12 cellular contexts compared by ENCODE assay signal in genomic region chr19:14112051-14112808, GRCh38. TPM values are rescaled to one million over a fixed set of nuclear protein-coding genes. Genes with fewer than 3 reads are reported as not detected.
DNase-seq lines count a peak whose midpoint lies in the region; ATAC-seq and TF ChIP-seq lines count a peak whose summit lies in the region.
"Had no signal": no experiment of that assay in that cellular context is flagged by ENCODE, and none has a peak within 500 bp of the region (broad histone marks: within the 10 kb centered on the region; RNA-seq: fewer than 3 reads in every experiment).

No MANE protein-coding gene starts in this region.

- no peaks in the 10 kb centered on the region for H3K27me3 Mint-ChIP-seq in activated CD8-positive, alpha-beta T cell treated with anti-CD3 and anti-CD28 coated beads for 36 hours
- no peaks in the 10 kb centered on the region for H3K27me3 Mint-ChIP-seq in natural killer cell (ENCODE audit: low read depth in 2 of 2)

- peaks cover 57% of the 10 kb centered on the region for H3K79me2 ChIP-seq in DND-41 (ENCODE audit: insufficient read depth, low read length)

- no peak for TF ChIP-seq POLR2A in gastrocnemius medialis (IDR thresholded peaks at IDR 0.05)

- POLR2A ChIA-PET in activated CD8-positive, alpha-beta T cell treated with anti-CD3 and anti-CD28 coated beads for 36 hours (lab: Charles Lee): interaction anchor here (1.1 kb wide), 2 partner anchors 19 to 21 kb away, joined by 3 to 6 read pairs; no protein-coding TSS in a partner anchor

- H3K27me3 ChIP-seq in DND-41 (ENCODE audit: insufficient read depth, low read length, poor library complexity): no peaks in the 10 kb centered on the region
- H3K27me3 ChIP-seq in iPS-20b (ENCODE audit: insufficient read depth, low read length): no peaks in the 10 kb centered on the region
- no peaks in the 10 kb centered on the region for H3K27me3 ChIP-seq in gastrocnemius medialis

- H3K27ac ChIP-seq in DND-41 (ENCODE audit: low read length) (0 out of 2 replicates have a peak overlapping the region, but pooled peaks have one; percentile 18), iPS-20b (ENCODE audit: low read length) (no peak overlapping the region), gastrocnemius medialis (peak overlapping the region; percentile 95 to 99 (median 96))

- no peaks in the 10 kb centered on the region for H3K9me3 Mint-ChIP-seq in activated CD8-positive, alpha-beta T cell treated with anti-CD3 and anti-CD28 coated beads for 36 hours
- no peaks in the 10 kb centered on the region for H3K9me3 Mint-ChIP-seq in natural killer cell
- H3K9me3 Mint-ChIP-seq: CD8-positive, alpha-beta memory T cell had no signal

- peak overlapping the region; percentile 34 for H3K27ac Mint-ChIP-seq in activated CD8-positive, alpha-beta T cell treated with anti-CD3 and anti-CD28 coated beads for 36 hours
- H3K27ac Mint-ChIP-seq in natural killer cell: no peak overlapping the region

- CTCF ChIA-PET in activated CD8-positive, alpha-beta T cell treated with anti-CD3 and anti-CD28 coated beads for 36 hours (lab: Charles Lee): interaction anchor here (4.2 kb wide), 1 partner anchor 19 kb away, joined by 29 read pairs; no protein-coding TSS in a partner anchor

- no peak overlapping the region for H3K4me3 Mint-ChIP-seq in activated CD8-positive, alpha-beta T cell treated with anti-CD3 and anti-CD28 coated beads for 36 hours
- H3K4me3 Mint-ChIP-seq in natural killer cell: no peak overlapping the region
- H3K4me3 Mint-ChIP-seq: CD8-positive, alpha-beta memory T cell had no signal

- H3K4me1 ChIP-seq in DND-41 (ENCODE audit: insufficient read depth, low read length): peaks cover 18% of the 10 kb centered on the region
- H3K4me1 ChIP-seq in iPS-20b (ENCODE audit: insufficient read depth, low read length): peaks cover 7% of the 10 kb centered on the region; the same call in 1 of the 2 replicates
- peaks cover 65 to 83% of the 10 kb centered on the region in 2 donors for H3K4me1 ChIP-seq in gastrocnemius medialis

- DNase-seq in DND-41 (no peak), gastrocnemius medialis (no peak), natural killer cell (no peak)
- no peak for DNase-seq in activated CD8-positive, alpha-beta T cell treated with anti-CD3 and anti-CD28 coated beads for 36 hours
- DNase-seq: CD8-positive, alpha-beta memory T cell; midbrain; NCI-H2081 treated with DMSO at 0.1 percent for 48 hours had no signal

- peaks cover 49% of the 10 kb centered on the region for H3K4me1 Mint-ChIP-seq in activated CD8-positive, alpha-beta T cell treated with anti-CD3 and anti-CD28 coated beads for 36 hours (ENCODE audit: low read depth)
- H3K4me1 Mint-ChIP-seq in natural killer cell: peaks cover 18 to 35% of the 10 kb centered on the region in 2 donors

- peaks cover 32% of the 10 kb centered on the region for H4K20me1 ChIP-seq in DND-41 (ENCODE audit: insufficient read depth, low read length)

- no peak overlapping the region for H2AFZ ChIP-seq in DND-41 (ENCODE audit: low read depth, low read length)

- TF ChIP-seq CTCF in DND-41 (IDR thresholded peaks at IDR 0.05; ENCODE audit: borderline replicate concordance, extremely low read depth, low read length, poor library complexity, severe bottlenecking) (no peak), gastrocnemius medialis (IDR thresholded peaks at IDR 0.05 in 4 of 5, conservative IDR thresholded peaks at IDR 0.05 in 1 of 5) (no peak), natural killer cell (IDR thresholded peaks at IDR 0.05) (no peak)
- TF ChIP-seq CTCF in activated CD8-positive, alpha-beta T cell treated with anti-CD3 and anti-CD28 coated beads for 36 hours (IDR thresholded peaks at IDR 0.05): no peak

- peaks cover 6% of the 10 kb centered on the region; the same call in 1 of the 2 replicates for H3K36me3 ChIP-seq in DND-41 (ENCODE audit: insufficient read depth, low read length)
- H3K36me3 ChIP-seq in iPS-20b (ENCODE audit: insufficient read depth, low read depth, low read length): no peaks in the 10 kb centered on the region
- H3K36me3 ChIP-seq in gastrocnemius medialis: no peaks in the 10 kb centered on the region

- no peak for ATAC-seq in DND-41 (ENCODE audit: insufficient read depth, low read depth)
- no peak for ATAC-seq in activated CD8-positive, alpha-beta T cell treated with anti-CD3 and anti-CD28 coated beads for 36 hours
- ATAC-seq in gastrocnemius medialis: no peak
- no peak for ATAC-seq in HG03175 (IDR thresholded peaks at IDR 0.05; ENCODE audit: unreplicated experiment)
- no peak for ATAC-seq in HG02938 (IDR thresholded peaks at IDR 0.05; ENCODE audit: unreplicated experiment)
- no peak for ATAC-seq in natural killer cell
- ATAC-seq in HG02642 (IDR thresholded peaks at IDR 0.05; ENCODE audit: poor library complexity, unreplicated experiment): no peak

- H3K4me3 ChIP-seq in DND-41 (ENCODE audit: low read depth in 1 of 2, low read length in 2 of 2) (no peak overlapping the region), iPS-20b (ENCODE audit: low read length) (no peak overlapping the region), gastrocnemius medialis (peak overlapping the region; percentile 43 to 51 (median 47))

- intact Hi-C loops in activated CD8-positive, alpha-beta T cell treated with anti-CD3 and anti-CD28 coated beads for 36 hours (cut with micrococcal nuclease): no loop called here
- intact Hi-C loops in gastrocnemius medialis (cut with DNase I; ENCODE audit: low total_unique reads) (no loop called here), natural killer cell (cut with micrococcal nuclease) (no loop called here)

- H3K36me3 Mint-ChIP-seq in activated CD8-positive, alpha-beta T cell treated with anti-CD3 and anti-CD28 coated beads for 36 hours (ENCODE audit: low read depth): no peaks in the 10 kb centered on the region
- H3K36me3 Mint-ChIP-seq in natural killer cell: no peaks in the 10 kb centered on the region

- in situ Hi-C loops in gastrocnemius medialis (cut with MboI; ENCODE audit: low sequenced_read_pairs in 4 of 4): no loop called here

- H3K4me2 ChIP-seq in DND-41 (ENCODE audit: insufficient read depth, low read length): no peak overlapping the region

- H3K9ac ChIP-seq in DND-41 (ENCODE audit: low read depth, low read length) (no peak overlapping the region), iPS-20b (ENCODE audit: low read depth, low read length) (peak overlapping the region; percentile 20; the same call in 1 of the 2 replicates)

- H3K9me3 ChIP-seq in DND-41 (ENCODE audit: insufficient read depth, low read length, severe bottlenecking) (no peaks in the 10 kb centered on the region), iPS-20b (ENCODE audit: insufficient read depth, low read depth, low read length) (no peaks in the 10 kb centered on the region), gastrocnemius medialis (no peaks in the 10 kb centered on the region)

RNA-seq across cellular contexts. Expression of gene PRKACA, which starts 5.3 kb away (rescaled TPM):
- 10 to 100 TPM; 61.0 to 61.5 TPM for total RNA-seq in activated CD8-positive, alpha-beta T cell treated with anti-CD3 and anti-CD28 coated beads for 36 hours
- total RNA-seq in gastrocnemius medialis: 100 to 1,000 TPM in 3 of 4 donors, 10 to 100 TPM in 1; 74.7 to 180 (median 147) TPM
- total RNA-seq in natural killer cell: 10 to 100 TPM; 68.6 to 71.8 (median 69.3) TPM

RNA-seq across cellular contexts. Expression of gene SAMD1, which starts 21.7 kb away (rescaled TPM):
- 10 to 100 TPM; 62.1 to 66.9 TPM for total RNA-seq in activated CD8-positive, alpha-beta T cell treated with anti-CD3 and anti-CD28 coated beads for 36 hours
- 10 to 100 TPM; 15.1 to 71.8 (median 40.2) TPM for total RNA-seq in gastrocnemius medialis
- 10 to 100 TPM; 30.8 to 33.0 (median 30.9) TPM for total RNA-seq in natural killer cell

RNA-seq across cellular contexts. Expression of gene ASF1B, which starts 24.2 kb away (rescaled TPM):
- 10 to 100 TPM; 53.5 to 55.3 TPM for total RNA-seq in activated CD8-positive, alpha-beta T cell treated with anti-CD3 and anti-CD28 coated beads for 36 hours
- total RNA-seq in gastrocnemius medialis: 1 to 10 TPM in 3 of 4 donors, not detected in 1; 1.2 to 4.1 (median 1.5) TPM
- 1 to 10 TPM; 4.5 to 5.5 (median 4.8) TPM for total RNA-seq in natural killer cell

RNA-seq across cellular contexts. Expression of gene C19orf67, which starts 26.6 kb away (rescaled TPM):
- not detected for total RNA-seq in activated CD8-positive, alpha-beta T cell treated with anti-CD3 and anti-CD28 coated beads for 36 hours
- total RNA-seq in gastrocnemius medialis: not detected
- under 1 TPM in 2 of 3 donors, not detected in 1; 0.35 to 0.53 TPM for total RNA-seq in natural killer cell
- total RNA-seq: activated CD8-positive, alpha-beta memory T cell treated with anti-CD3 and anti-CD28 coated beads for 36 hours had no signal

RNA-seq across cellular contexts. Expression of gene MISP3, which starts 39.6 kb away (rescaled TPM):
- total RNA-seq in activated CD8-positive, alpha-beta T cell treated with anti-CD3 and anti-CD28 coated beads for 36 hours: 1 to 10 TPM; 1.4 to 1.5 TPM
- total RNA-seq in gastrocnemius medialis (1 to 10 TPM; 1.8 to 8.0 (median 5.7) TPM), natural killer cell (1 to 10 TPM; 2.4 to 4.1 (median 2.4) TPM)

Comparison
In these comparisons a context has a peak if more than half of its experiments do, and no peak if none do; other contexts are left out.
1. H3K4me3 ChIP-seq: peak in gastrocnemius medialis (4 of 4); none in DND-41 (0 of 2) and iPS-20b (single experiment).
2. RNA of gene ASF1B, which starts 24.2 kb away (total RNA-seq): 53.5 to 55.3 TPM in activated CD8-positive, alpha-beta T cell treated with anti-CD3 and anti-CD28 coated beads for 36 hours; 4.5 to 5.5 TPM in natural killer cell and 1.2 to 4.1 TPM in gastrocnemius medialis; every median in the first group is over 4 times any median in the second.